ENCODE assay signal across 8 cellular contexts in genomic region chr12:123712780-123713319, GRCh38. TPM values are rescaled to one million over a fixed set of nuclear protein-coding genes. Genes with fewer than 3 reads are reported as not detected.
A peak's percentile ranks its signal among the peaks of the same experiment; 100 is the strongest.
DNase-seq lines count a peak whose midpoint lies in the region; ATAC-seq and TF ChIP-seq lines count a peak whose summit lies in the region.

No MANE protein-coding gene starts in this region.

- H2AFZ ChIP-seq in OCI-LY3 (ENCODE audit: low read depth, low read length): peak overlapping the region; percentile 12; the same call in 1 of the 2 replicates

- peak overlapping the region; percentile 89 to 95 (median 92) for H3K4me3 Mint-ChIP-seq in nephron

- H3K4me1 Mint-ChIP-seq in nephron: peaks cover 21% of the 10 kb centered on the region

- peak overlapping the region; percentile 92 for H3K4me2 ChIP-seq in OCI-LY3 (ENCODE audit: low read length)

- no peaks in the 10 kb centered on the region for H3K9me3 Mint-ChIP-seq in nephron

- POLR2A ChIA-PET in GM10248 (lab: Yijun Ruan, JAX): interaction anchor here (0.8 to 1.1 kb wide), 4 partner anchors 9 to 129 kb away, joined by 3 to 7 read pairs (median 3); partner anchors contain the start of gene TMED2

- CTCF ChIA-PET in GM10248 (lab: Yijun Ruan, JAX): interaction anchor here (0.9 to 3.0 kb wide), 11 partner anchors 9 to 110 kb away, joined by 3 to 11 read pairs (median 4); partner anchors contain the start of gene DDX55

- ATAC-seq in HG02623 (IDR thresholded peaks at IDR 0.05; ENCODE audit: unreplicated experiment): no peak
- ATAC-seq in HG03135 (IDR thresholded peaks at IDR 0.05; ENCODE audit: unreplicated experiment): no peak

- no peaks in the 10 kb centered on the region for H3K27me3 ChIP-seq in OCI-LY3 (ENCODE audit: low read depth, low read length)
- no peaks in the 10 kb centered on the region for H3K27me3 ChIP-seq in dorsolateral prefrontal cortex

- peak overlapping the region; percentile 98 for H3K4me3 ChIP-seq in OCI-LY3 (ENCODE audit: low read length)
- H3K4me3 ChIP-seq in dorsolateral prefrontal cortex: peak overlapping the region; percentile 63 to 100 (median 95)

- H3K27ac Mint-ChIP-seq in nephron: peak overlapping the region; percentile 6 to 71 (median 64)

- H3K79me2 ChIP-seq in OCI-LY3 (ENCODE audit: low read length): peaks cover 25% of the 10 kb centered on the region

- H3K36me3 Mint-ChIP-seq in nephron (ENCODE audit: low read depth): peaks cover 5% of the 10 kb centered on the region

- H3K9me3 ChIP-seq in ES-I3 (ENCODE audit: control insufficient read depth, insufficient read depth, low read length) (no peaks in the 10 kb centered on the region), OCI-LY3 (ENCODE audit: insufficient read depth, low read length) (no peaks in the 10 kb centered on the region)

- H3K27ac ChIP-seq in OCI-LY3 (ENCODE audit: low read length) (no peak overlapping the region), dorsolateral prefrontal cortex (peak overlapping the region in 36 of 59 donors; percentile 19 to 85 (median 64))

- no peak for TF ChIP-seq CTCF in OCI-LY3 (IDR thresholded peaks at IDR 0.05; ENCODE audit: low read depth, low read length)
- no peak for TF ChIP-seq CTCF in dorsolateral prefrontal cortex (IDR thresholded peaks at IDR 0.05 in 54 of 56, conservative IDR thresholded peaks at IDR 0.05 in 2 of 56; ENCODE audit: low read depth in 1 of 56, partially characterized antibody in 56 of 56)
- TF ChIP-seq CTCF in nephron (IDR thresholded peaks at IDR 0.05; ENCODE audit: unreplicated experiment in 3 of 3): no peak
- no peak for TF ChIP-seq CTCF in GM10248 (IDR thresholded peaks at IDR 0.05; ENCODE audit: control extremely low read depth, extremely low read depth, low read depth, missing control alignments)

- H3K4me1 ChIP-seq in ES-I3 (ENCODE audit: insufficient read depth, low read length) (peaks cover 7% of the 10 kb centered on the region; the same call in 1 of the 2 replicates), OCI-LY3 (ENCODE audit: low read length) (peaks cover 26% of the 10 kb centered on the region)

- no peaks in the 10 kb centered on the region for H3K27me3 Mint-ChIP-seq in nephron (ENCODE audit: low read depth)

- H3K9ac ChIP-seq in ES-I3 (ENCODE audit: low read depth, low read length): peak overlapping the region; percentile 80
- H3K9ac ChIP-seq in OCI-LY3 (ENCODE audit: low read length): peak overlapping the region; percentile 80

- no peaks in the 10 kb centered on the region for H3K36me3 ChIP-seq in ES-I3 (ENCODE audit: insufficient read depth, low read length)
- no peaks in the 10 kb centered on the region for H3K36me3 ChIP-seq in OCI-LY3 (replicated peaks; ENCODE audit: low read depth, low read length)

- DNase-seq in dorsolateral prefrontal cortex: peak in 1 of 10 donors; percentile 47
- no peak for DNase-seq in GM10248 (ENCODE audit: extremely low spot score)
- DNase-seq in epidermal melanocyte (ENCODE audit: insufficient read length, low spot score): no peak

- intact Hi-C loops in dorsolateral prefrontal cortex (cut with DNase I): loop anchor here (5.0 to 10.0 kb wide), 3 partner anchors 41 to 262 kb away; partner anchors contain the start of genes EIF2B1 (in 2 of the 2), GTF2H3 (in 2 of the 2), CCDC92 (in 1 of the 2) and TCTN2 (in 1 of the 2)

- H4K20me1 ChIP-seq in OCI-LY3 (ENCODE audit: insufficient read depth, low read length): peaks cover 10% of the 10 kb centered on the region

RNA-seq across cellular contexts. Expression of gene ATP6V0A2, which starts 0.7 kb away (rescaled TPM):
- 10 to 100 TPM; 13.2 to 38.0 (median 23.4) TPM for total RNA-seq in dorsolateral prefrontal cortex

RNA-seq across cellular contexts. Expression of gene TCTN2, which starts 41.9 kb away (rescaled TPM):
- 10 to 100 TPM in 117 of 120 experiments, 1 to 10 TPM in 3; 9.0 to 31.0 (median 18.4) TPM for total RNA-seq in dorsolateral prefrontal cortex

RNA-seq across cellular contexts. Expression of gene DNAH10, which starts 49.3 kb away (rescaled TPM):
- total RNA-seq in dorsolateral prefrontal cortex: 1 to 10 TPM in 116 of 120 experiments, under 1 TPM in 4; 0.79 to 7.0 (median 2.1) TPM
